ENCODE assay signal across 10 cellular contexts in genomic region chr10:58477122-58477521, GRCh38. TPM values are rescaled to one million over a fixed set of nuclear protein-coding genes. Genes with fewer than 3 reads are reported as not detected.
DNase-seq lines count a peak whose midpoint lies in the region; ATAC-seq and TF ChIP-seq lines count a peak whose summit lies in the region.
"Had no signal": no experiment of that assay in that cellular context is flagged by ENCODE, and none has a peak within 500 bp of the region (broad histone marks: within the 10 kb centered on the region; RNA-seq: fewer than 3 reads in every experiment).

No MANE protein-coding gene starts in this region.

- H3K27me3 Mint-ChIP-seq in H9 (ENCODE audit: low read depth) = no peaks in the 10 kb centered on the region; the same call in 1 of the 2 replicates
- H3K27me3 Mint-ChIP-seq in activated CD4-positive, alpha-beta memory T cell treated with anti-CD3 and anti-CD28 coated beads for 36 hours = peaks cover 10% of the 10 kb centered on the region
- H3K27me3 Mint-ChIP-seq: brain had no signal

- POLR2A ChIA-PET in PC-9 (lab: Charles Lee; ENCODE audit: unreplicated experiment) = no interaction called here
- POLR2A ChIA-PET in activated CD4-positive, alpha-beta memory T cell treated with anti-CD3 and anti-CD28 coated beads for 36 hours (lab: Charles Lee) = no interaction called here

- no peaks in the 10 kb centered on the region for H3K36me3 ChIP-seq in PC-9 (ENCODE audit: low read depth)

- no peak for ATAC-seq in GM21360 (IDR thresholded peaks at IDR 0.05; ENCODE audit: unreplicated experiment)
- ATAC-seq: stimulated activated memory B cell treated with anti-CD40 and anti-IgM and Interleukin-4, amounts not matched to agents 10 μg/mL and 1 μg/mL and 100 μg/mL, for 72 hours had no signal

- H4K8ac ChIP-seq in H9 (replicated peaks; ENCODE audit: insufficient read length, low read depth, low read length) = no peak overlapping the region

- intact Hi-C loops in PC-9 (cut with micrococcal nuclease; ENCODE audit: unreplicated experiment) = no loop called here
- intact Hi-C loops in activated CD4-positive, alpha-beta memory T cell treated with anti-CD3 and anti-CD28 coated beads for 36 hours (cut with micrococcal nuclease) = no loop called here

- no peaks in the 10 kb centered on the region for H3K27me3 ChIP-seq in H9 (ENCODE audit: insufficient read depth, low read length)
- 0 out of 2 replicates have a peak, but pooled peaks cover 6% of the 10 kb centered on the region for H3K27me3 ChIP-seq in PC-9 (ENCODE audit: insufficient read depth, low read depth)

- H2BK20ac ChIP-seq in H9 (ENCODE audit: low read depth, low read length, poor library complexity, severe bottlenecking) = no peak overlapping the region

- no TSS peak for BruUV-seq in PC-9 (replicated peaks; lab: Mats Ljungman, UMichigan)

- H3K4me1 ChIP-seq in H9 (ENCODE audit: insufficient read depth, low read length) (no peaks in the 10 kb centered on the region; the same call in 1 of the 2 replicates), PC-9 (replicated peaks; ENCODE audit: insufficient read depth) (no peaks in the 10 kb centered on the region)

- H3K79me1 ChIP-seq in H9 (ENCODE audit: insufficient read depth, low read depth, low read length, poor library complexity, severe bottlenecking) = no peaks in the 10 kb centered on the region

- no peak overlapping the region for H2AK5ac ChIP-seq in H9 (ENCODE audit: insufficient read length, low read length)

- H3K4me2 ChIP-seq in H9 (ENCODE audit: insufficient read depth, insufficient read length, low read length) (no peak overlapping the region), PC-9 (no peak overlapping the region)

- H2BK5ac ChIP-seq in H9 (ENCODE audit: insufficient read length, low read length) = no peak overlapping the region

- no peak overlapping the region for H2BK12ac ChIP-seq in H9 (ENCODE audit: insufficient read length, low read depth, low read length)

- H4K20me1 ChIP-seq in H9 (ENCODE audit: control insufficient read depth, insufficient read depth, insufficient read length) = no peaks in the 10 kb centered on the region
- H4K20me1 ChIP-seq in PC-9 (ENCODE audit: insufficient read depth) = no peaks in the 10 kb centered on the region

- no peak overlapping the region for H2BK120ac ChIP-seq in H9 (ENCODE audit: low read depth, low read length, poor library complexity, severe bottlenecking)

- no peak overlapping the region for H4K5ac ChIP-seq in H9 (ENCODE audit: insufficient read length, low read depth, low read length)

- peaks cover 12 to 18% of the 10 kb centered on the region in 2 experiments for H3K4me1 Mint-ChIP-seq in H9
- no peaks in the 10 kb centered on the region for H3K4me1 Mint-ChIP-seq in activated CD4-positive, alpha-beta memory T cell treated with anti-CD3 and anti-CD28 coated beads for 36 hours (ENCODE audit: low read depth)
- H3K4me1 Mint-ChIP-seq: stimulated activated memory B cell treated with anti-CD40 and anti-IgM and Interleukin-4, amounts not matched to agents 10 μg/mL and 1 μg/mL and 100 μg/mL, for 72 hours had no signal

- H3K56ac ChIP-seq in H9 (ENCODE audit: insufficient read length, low read depth, low read length) = no peak overlapping the region

- no peak overlapping the region for H3K4ac ChIP-seq in H9 (ENCODE audit: low read depth, low read length)

- WGBS in H9 (ENCODE audit: extremely low coverage, insufficient read length, low lambda C conversion rate) = no CpG with 5 or more reads among the region's 2 CpGs

- H2BK15ac ChIP-seq in H9 (ENCODE audit: low read depth, low read length) = no peak overlapping the region

- H3K4me3 ChIP-seq in PC-9 = no peak overlapping the region

- no peak overlapping the region for H3K14ac ChIP-seq in H9 (ENCODE audit: insufficient read depth, low read length)

- no peak overlapping the region for H3K18ac ChIP-seq in H9 (ENCODE audit: insufficient read length, low read depth, low read length)

- H3K9ac ChIP-seq in H9 (ENCODE audit: extremely low read depth, insufficient read length, low read length) = no peak overlapping the region

- H3T11ph ChIP-seq in H9 (ENCODE audit: low read length) = no peak overlapping the region

- H2AFZ ChIP-seq in H9 (ENCODE audit: low read length) (peak overlapping the region; percentile 56), PC-9 (no peak overlapping the region)

- no peak for TF ChIP-seq CTCF in H9 (conservative IDR thresholded peaks at IDR 0.05)
- TF ChIP-seq CTCF in PC-9 (conservative IDR thresholded peaks at IDR 0.05) = no peak

- no peaks in the 10 kb centered on the region for H3K36me3 Mint-ChIP-seq in H9 (ENCODE audit: insufficient read depth in 1 of 3, low read depth in 3 of 3)
- no peaks in the 10 kb centered on the region for H3K36me3 Mint-ChIP-seq in activated CD4-positive, alpha-beta memory T cell treated with anti-CD3 and anti-CD28 coated beads for 36 hours
- H3K36me3 Mint-ChIP-seq: brain; stimulated activated memory B cell treated with anti-CD40 and anti-IgM and Interleukin-4, amounts not matched to agents 10 μg/mL and 1 μg/mL and 100 μg/mL, for 72 hours had no signal

- H3K79me2 ChIP-seq in H9 (ENCODE audit: insufficient read depth, low read length) (no peaks in the 10 kb centered on the region), PC-9 (ENCODE audit: low read depth) (no peaks in the 10 kb centered on the region)

- H3K23ac ChIP-seq in H9 (ENCODE audit: insufficient read length, low read depth, low read length) = no peak overlapping the region

- CTCF ChIA-PET in PC-9 (lab: Charles Lee) = no interaction called here
- CTCF ChIA-PET in activated CD4-positive, alpha-beta memory T cell treated with anti-CD3 and anti-CD28 coated beads for 36 hours (lab: Charles Lee) = no interaction called here

- peak overlapping the region in 1 of 2 experiments; percentile 23; a peak in 1 of 5 replicates for H3K4me3 Mint-ChIP-seq in H9
- no peak overlapping the region for H3K4me3 Mint-ChIP-seq in activated CD4-positive, alpha-beta memory T cell treated with anti-CD3 and anti-CD28 coated beads for 36 hours
- H3K4me3 Mint-ChIP-seq: brain; stimulated activated memory B cell treated with anti-CD40 and anti-IgM and Interleukin-4, amounts not matched to agents 10 μg/mL and 1 μg/mL and 100 μg/mL, for 72 hours had no signal

- no peak overlapping the region for H3K27ac ChIP-seq in H9 (ENCODE audit: insufficient read length, low read depth, low read length)
- H3K27ac ChIP-seq in PC-9 = no peak overlapping the region

- no peaks in the 10 kb centered on the region for H3F3A ChIP-seq in PC-9 (ENCODE audit: insufficient read depth, low read depth)

- no peaks in the 10 kb centered on the region for H3K23me2 ChIP-seq in H9 (ENCODE audit: insufficient read length, low read depth, low read length, poor library complexity, severe bottlenecking)

- peak; percentile 64 for DNase-seq in H9
- peak; percentile 80 for DNase-seq in astrocyte of the hippocampus (ENCODE audit: low read depth, low spot score)
- peak; percentile 28 for DNase-seq in iPS-NIHi11 (ENCODE audit: low spot score)
- DNase-seq in stromal cell of bone marrow (ENCODE audit: low read depth) = peak; percentile 57
- no peak for DNase-seq in NCI-H1694 treated with DMSO at 0.1 percent for 48 hours (lab: John Stamatoyannopoulos, UW)
- no peak for DNase-seq in PC-9
- no peak for DNase-seq in activated CD4-positive, alpha-beta memory T cell treated with anti-CD3 and anti-CD28 coated beads for 36 hours

- H3K9me3 ChIP-seq in H9 (ENCODE audit: control insufficient read depth, low read depth, low read length) = no peaks in the 10 kb centered on the region
- H3K9me3 ChIP-seq in PC-9 (ENCODE audit: insufficient read depth, low read depth) = no peaks in the 10 kb centered on the region

- H3K9me3 Mint-ChIP-seq in H9 = no peaks in the 10 kb centered on the region
- no peaks in the 10 kb centered on the region for H3K9me3 Mint-ChIP-seq in activated CD4-positive, alpha-beta memory T cell treated with anti-CD3 and anti-CD28 coated beads for 36 hours
- H3K9me3 Mint-ChIP-seq: brain; stimulated activated memory B cell treated with anti-CD40 and anti-IgM and Interleukin-4, amounts not matched to agents 10 μg/mL and 1 μg/mL and 100 μg/mL, for 72 hours had no signal

- no peaks in the 10 kb centered on the region for H3K9me2 ChIP-seq in PC-9 (ENCODE audit: insufficient read depth)

- no peak overlapping the region for H4K91ac ChIP-seq in H9 (ENCODE audit: insufficient read length, low read depth, low read length)

- peak overlapping the region in 2 of 3 experiments; percentile 45 to 46; a peak in 3 of 7 replicates for H3K27ac Mint-ChIP-seq in H9
- H3K27ac Mint-ChIP-seq in activated CD4-positive, alpha-beta memory T cell treated with anti-CD3 and anti-CD28 coated beads for 36 hours = no peak overlapping the region
- H3K27ac Mint-ChIP-seq: stimulated activated memory B cell treated with anti-CD40 and anti-IgM and Interleukin-4, amounts not matched to agents 10 μg/mL and 1 μg/mL and 100 μg/mL, for 72 hours had no signal

RNA-seq across cellular contexts. Expression of gene BICC1, which starts 35.5 kb away (rescaled TPM):
- total RNA-seq in H9 (2021) (0.57 and 0.64 TPM in 2 replicates), PC-9 (2021) (not detected in 2 replicates)
- total RNA-seq in activated CD4-positive, alpha-beta memory T cell treated with anti-CD3 and anti-CD28 coated beads for 36 hours = not detected

Comparison
In these comparisons a context has a peak if more than half of its experiments do, and no peak if none do; other contexts are left out.
1. DNase-seq: peak in H9 (single experiment), astrocyte of the hippocampus (single experiment), iPS-NIHi11 (single experiment) and stromal cell of bone marrow (single experiment); none in NCI-H1694 treated with DMSO at 0.1 percent for 48 hours (single experiment), PC-9 (0 of 2) and activated CD4-positive, alpha-beta memory T cell treated with anti-CD3 and anti-CD28 coated beads for 36 hours (single experiment).